8 cellular contexts compared by ENCODE assay signal in genomic region chr1:173866462-173866861, GRCh38. TPM values are rescaled to one million over a fixed set of nuclear protein-coding genes. Genes with fewer than 3 reads are reported as not detected.
DNase-seq lines count a peak whose midpoint lies in the region; ATAC-seq, FAIRE-seq and TF ChIP-seq lines count a peak whose summit lies in the region.

No MANE protein-coding gene starts in this region.

- peaks cover 46% of the 10 kb centered on the region for H3K4me1 Mint-ChIP-seq in memory B cell

- H3K36me3 ChIP-seq in GM12878 (ENCODE audit: control insufficient read depth in 2 of 2, insufficient read depth in 2 of 2, low read length in 1 of 2): peaks cover 4 to 31% of the 10 kb centered on the region in 2 experiments

- TF ChIP-seq RAD21 in GM12878 (IDR thresholded peaks at IDR 0.05; ENCODE audit: insufficient read depth, low read depth, low read length): no peak

- no peak for TF ChIP-seq POLR2A in GM12878 (IDR thresholded peaks at IDR 0.05; ENCODE audit: low read depth, low read length)

- in situ Hi-C loops in GM12878 (cut with MboI): no loop called here

- ATAC-seq in GM12878 (no peak), memory B cell (ENCODE audit: low read depth) (no peak), GM18498 (IDR thresholded peaks at IDR 0.05; ENCODE audit: unreplicated experiment) (no peak)
- no peak for ATAC-seq in activated CD4-positive, CD25-positive, alpha-beta regulatory T cell treated with anti-CD3 and anti-CD28 coated beads, Interleukin-2, amount 50 U/mL, for 24 hours

- TF ChIP-seq EP300 in GM12878 (IDR thresholded peaks at IDR 0.05; ENCODE audit: borderline replicate concordance in 1 of 2, control insufficient read depth in 1 of 2, low read depth in 2 of 2, low read length in 2 of 2): no peak

- H4K20me1 ChIP-seq in GM12878 (ENCODE audit: control insufficient read depth, insufficient read depth): no peaks in the 10 kb centered on the region

- H3K9me3 Mint-ChIP-seq in memory B cell: no peaks in the 10 kb centered on the region

- H3K4me2 ChIP-seq in GM12878 (ENCODE audit: control insufficient read depth, insufficient read depth): peak overlapping the region; percentile 76

- H3K4me1 ChIP-seq in GM12878 (ENCODE audit: control insufficient read depth, insufficient read depth, low read length): peaks cover 19% of the 10 kb centered on the region

- no peaks in the 10 kb centered on the region for H3K9me3 ChIP-seq in GM12878 (replicated peaks; ENCODE audit: control insufficient read depth, insufficient read depth, low read length)

- CTCF ChIA-PET in AG04449 (lab: Yijun Ruan, JAX): no interaction called here
- CTCF ChIA-PET in GM12878 (lab: Yijun Ruan, JAX): interaction anchor here (0.5 to 3.9 kb wide), 4 partner anchors 15 to 672 kb away, joined by 3 to 15 read pairs (median 5); no protein-coding TSS in a partner anchor

- DNase-seq in AG04449 (ENCODE audit: low read depth, low spot score) (no peak), HL-60 (ENCODE audit: low read depth in 1 of 2, low spot score in 1 of 2) (no peak), GM12878 (ENCODE audit: low read depth, low spot score) (no peak), memory B cell (ENCODE audit: low spot score in 2 of 2) (no peak), superior temporal gyrus (ENCODE audit: extremely low spot score) (no peak), NCI-H2107 treated with DMSO at 0.1 percent for 48 hours (lab: John Stamatoyannopoulos, UW; ENCODE audit: unreplicated experiment) (no peak)

- intact Hi-C loops in GM12878 (cut with micrococcal nuclease; ENCODE audit: unreplicated experiment): loop anchor here (5.0 to 10.0 kb wide), 4 partner anchors 138 to 348 kb away; partner anchors contain the start of genes RABGAP1L and RC3H1

- H3K4me3 ChIP-seq in AG04449 (ENCODE audit: low read depth, low read length) (peak overlapping the region; percentile 88), HL-60 (replicated peaks; ENCODE audit: insufficient read depth, low read length) (peak overlapping the region; percentile 60), GM12878 (peak overlapping the region; percentile 81)

- peak overlapping the region; percentile 93 for H3K27ac ChIP-seq in HL-60 (replicated peaks)
- H3K27ac ChIP-seq in GM12878 (ENCODE audit: control insufficient read depth, insufficient read depth): peak overlapping the region; percentile 89

- no peak for TF ChIP-seq CTCF in AG04449 (IDR thresholded peaks at IDR 0.05; ENCODE audit: insufficient read depth, low read length, missing control alignments)
- TF ChIP-seq CTCF in HL-60 (IDR thresholded peaks at IDR 0.05; ENCODE audit: insufficient read depth, low read length): no peak
- no peak for TF ChIP-seq CTCF in GM12878 (IDR thresholded peaks at IDR 0.05 in 2 of 3, conservative IDR thresholded peaks at IDR 0.05 in 1 of 3; ENCODE audit: control insufficient read depth in 2 of 3, extremely low read depth in 1 of 3, insufficient read depth in 1 of 3, low read depth in 3 of 3, low read length in 3 of 3)

- peak; percentile 23 for FAIRE-seq in GM12878 (lab: Jason Lieb, UNC)

- BruUV-seq in GM12878 (replicated peaks; lab: Mats Ljungman, UMichigan): no TSS peak

- peak overlapping the region; percentile 92 for H3K27ac Mint-ChIP-seq in memory B cell

- POLR2A ChIA-PET in AG04449 (lab: Yijun Ruan, JAX): no interaction called here
- POLR2A ChIA-PET in GM12878 (lab: Charles Lee): interaction anchor here (1.0 to 1.6 kb wide), 2 partner anchors 43 to 155 kb away, joined by 3 to 6 read pairs; partner anchors contain the start of genes CENPL and DARS2

- H3K9ac ChIP-seq in GM12878 (ENCODE audit: control insufficient read depth, insufficient read depth, low read length): peak overlapping the region; percentile 73

- H3K79me2 ChIP-seq in GM12878 (ENCODE audit: control insufficient read depth, insufficient read depth, low read length): peaks cover 44% of the 10 kb centered on the region

- H3K36me3 Mint-ChIP-seq in memory B cell: peaks cover 42% of the 10 kb centered on the region

- H2AFZ ChIP-seq in GM12878 (ENCODE audit: control insufficient read depth, low read depth, low read length): no peak overlapping the region

- H3K27me3 Mint-ChIP-seq in memory B cell: no peaks in the 10 kb centered on the region

- RAD21 ChIA-PET in GM12878 (lab: Charles Lee; ENCODE audit: unreplicated experiment): no interaction called here

- WGBS in GM12878 (ENCODE audit: insufficient coverage, insufficient replicate concordance, low lambda C conversion rate, missing lambda C conversion rate): 9% methylated on average over 1 of the region's 1 CpG

- H3K4me3 Mint-ChIP-seq in memory B cell: peak overlapping the region; percentile 93

- H3K27me3 ChIP-seq in HL-60 (ENCODE audit: insufficient read depth, poor library complexity, severe bottlenecking) (no peaks in the 10 kb centered on the region), GM12878 (replicated peaks in 1 of 2; ENCODE audit: control insufficient read depth in 2 of 2, insufficient read depth in 2 of 2, low read length in 1 of 2) (no peaks in the 10 kb centered on the region)

- SMC1A ChIA-PET in GM12878 (lab: Charles Lee; ENCODE audit: uncharacterized antibody, unreplicated experiment): no interaction called here

RNA-seq across cellular contexts. Expression of gene GAS5, which starts 1.3 kb away (rescaled TPM):
- total RNA-seq in GM12878 (2013; cell fraction: nucleolus; rRNA removed): 994 and 1,015 TPM in 2 replicates
- total RNA-seq in GM12878 (2014; rRNA removed): 597 and 727 TPM in 2 replicates
- total RNA-seq in GM12878 (2014; rRNA removed; fragmentation: Illumina TruSeq; extraction: Trizol): 722 and 746 TPM in 2 replicates
- 550 and 569 TPM in 2 replicates for total RNA-seq in GM12878 (2021)
- 2,046 TPM for polyA plus RNA-seq in GM12878 (2011; ENCODE audit: low read depth)
- polyA plus RNA-seq in GM12878 (2011; rRNA removed): 1,137 and 1,297 TPM in 2 replicates
- polyA plus RNA-seq in GM12878 (2011; cell fraction: cytosol; rRNA removed): 732 and 962 TPM in 2 replicates
- polyA plus RNA-seq in GM12878 (2011; cell fraction: nucleus; rRNA removed): 885 and 889 TPM in 2 replicates
- 815 and 826 TPM in 2 replicates for polyA plus RNA-seq in GM12878 (2012)
- 810 and 918 TPM in 2 replicates for polyA plus RNA-seq in GM12878 (2014; fragmentation: Illumina TruSeq; extraction: Trizol)
- polyA plus RNA-seq in GM12878 (2014; fragmentation: Nextera tagmentation; extraction: Ambion mirVana): 100 to 1,000 TPM; 804 to 930 TPM
- 561 and 676 TPM in 2 replicates for polyA plus RNA-seq in GM12878 (2014; rRNA removed)
- 100 to 1,000 TPM; 289 TPM for polyA plus RNA-seq in GM12878 (2016; fragmentation: Nextera tagmentation; extraction: Ambion mirVana)
- 526 and 827 TPM in 2 replicates for polyA minus RNA-seq in GM12878 (2011; rRNA and poly(A)+ RNA removed)
- 227 and 318 TPM in 2 replicates for polyA minus RNA-seq in GM12878 (2011; cell fraction: cytosol; rRNA and poly(A)+ RNA removed)
- polyA minus RNA-seq in GM12878 (2011; cell fraction: nucleus; rRNA and poly(A)+ RNA removed): 639 and 957 TPM in 2 replicates

RNA-seq across cellular contexts. Expression of gene ZBTB37, which starts 1.7 kb away (rescaled TPM):
- 36.9 and 37.7 TPM in 2 replicates for total RNA-seq in GM12878 (2013; cell fraction: nucleolus; rRNA removed)
- total RNA-seq in GM12878 (2014; rRNA removed) (3.3 and 3.4 TPM in 2 replicates), GM12878 (2014; rRNA removed; fragmentation: Illumina TruSeq; extraction: Trizol) (4.7 and 4.8 TPM in 2 replicates), GM12878 (2021) (5.2 and 5.7 TPM in 2 replicates)
- 1.2 TPM for polyA plus RNA-seq in GM12878 (2011; ENCODE audit: low read depth)
- polyA plus RNA-seq in GM12878 (2011; rRNA removed) (4.9 and 6.7 TPM in 2 replicates), GM12878 (2014; fragmentation: Illumina TruSeq; extraction: Trizol) (2.3 and 3.2 TPM in 2 replicates), GM12878 (2014; fragmentation: Nextera tagmentation; extraction: Ambion mirVana) (under 1 TPM; 0.16 to 0.29 TPM), GM12878 (2014; rRNA removed) (1.1 and 1.4 TPM in 2 replicates), GM12878 (2016; fragmentation: Nextera tagmentation; extraction: Ambion mirVana) (1 to 10 TPM in 1 of 2 experiments, under 1 TPM in 1; 0.95 to 1.6 TPM)
- 2.3 TPM in 2 replicates for polyA plus RNA-seq in GM12878 (2011; cell fraction: cytosol; rRNA removed)
- polyA plus RNA-seq in GM12878 (2011; cell fraction: nucleus; rRNA removed): 6.0 and 7.2 TPM in 2 replicates
- 1.4 TPM in 2 replicates for polyA plus RNA-seq in GM12878 (2012)
- polyA minus RNA-seq in GM12878 (2011; rRNA and poly(A)+ RNA removed): 18.6 and 19.6 TPM in 2 replicates
- polyA minus RNA-seq in GM12878 (2011; cell fraction: cytosol; rRNA and poly(A)+ RNA removed): 2.8 and 3.2 TPM in 2 replicates
- 7.3 and 9.1 TPM in 2 replicates for polyA minus RNA-seq in GM12878 (2011; cell fraction: nucleus; rRNA and poly(A)+ RNA removed)

RNA-seq across cellular contexts. Expression of gene CENPL, which starts 41.8 kb away (rescaled TPM):
- total RNA-seq in GM12878 (2013; cell fraction: nucleolus; rRNA removed): 18.7 and 21.6 TPM in 2 replicates
- total RNA-seq in GM12878 (2014; rRNA removed) (27.6 and 31.0 TPM in 2 replicates), GM12878 (2014; rRNA removed; fragmentation: Illumina TruSeq; extraction: Trizol) (25.8 and 32.1 TPM in 2 replicates), GM12878 (2021) (16.5 and 19.3 TPM in 2 replicates)
- 9.2 TPM for polyA plus RNA-seq in GM12878 (2011; ENCODE audit: low read depth)
- polyA plus RNA-seq in GM12878 (2011; rRNA removed) (21.2 and 28.6 TPM in 2 replicates), GM12878 (2014; fragmentation: Illumina TruSeq; extraction: Trizol) (20.8 and 20.9 TPM in 2 replicates), GM12878 (2014; fragmentation: Nextera tagmentation; extraction: Ambion mirVana) (10 to 100 TPM; 14.9 to 26.7 TPM), GM12878 (2014; rRNA removed) (19.6 and 22.4 TPM in 2 replicates), GM12878 (2016; fragmentation: Nextera tagmentation; extraction: Ambion mirVana) (10 to 100 TPM; 26.5 to 26.7 TPM)
- 10.7 and 11.3 TPM in 2 replicates for polyA plus RNA-seq in GM12878 (2011; cell fraction: cytosol; rRNA removed)
- 4.6 and 5.4 TPM in 2 replicates for polyA plus RNA-seq in GM12878 (2011; cell fraction: nucleus; rRNA removed)
- polyA plus RNA-seq in GM12878 (2012): 9.1 and 9.9 TPM in 2 replicates
- polyA minus RNA-seq in GM12878 (2011; rRNA and poly(A)+ RNA removed): 20.1 and 21.5 TPM in 2 replicates
- 9.2 and 9.8 TPM in 2 replicates for polyA minus RNA-seq in GM12878 (2011; cell fraction: cytosol; rRNA and poly(A)+ RNA removed)
- 10.4 and 17.9 TPM in 2 replicates for polyA minus RNA-seq in GM12878 (2011; cell fraction: nucleus; rRNA and poly(A)+ RNA removed)

RNA-seq across cellular contexts. Expression of gene DARS2, which starts 42.0 kb away (rescaled TPM):
- total RNA-seq in GM12878 (2013; cell fraction: nucleolus; rRNA removed): 47.7 and 48.4 TPM in 2 replicates
- 32.0 and 36.3 TPM in 2 replicates for total RNA-seq in GM12878 (2014; rRNA removed)
- total RNA-seq in GM12878 (2014; rRNA removed; fragmentation: Illumina TruSeq; extraction: Trizol): 40.6 and 41.6 TPM in 2 replicates
- 32.7 and 35.4 TPM in 2 replicates for total RNA-seq in GM12878 (2021)
- 11.6 TPM for polyA plus RNA-seq in GM12878 (2011; ENCODE audit: low read depth)
- 65.9 and 80.4 TPM in 2 replicates for polyA plus RNA-seq in GM12878 (2011; rRNA removed)
- 40.6 and 43.9 TPM in 2 replicates for polyA plus RNA-seq in GM12878 (2011; cell fraction: cytosol; rRNA removed)
- 32.0 and 33.2 TPM in 2 replicates for polyA plus RNA-seq in GM12878 (2011; cell fraction: nucleus; rRNA removed)
- polyA plus RNA-seq in GM12878 (2012): 13.2 and 18.8 TPM in 2 replicates
- 50.4 and 60.4 TPM in 2 replicates for polyA plus RNA-seq in GM12878 (2014; fragmentation: Illumina TruSeq; extraction: Trizol)
- 10 to 100 TPM; 23.9 to 25.2 TPM for polyA plus RNA-seq in GM12878 (2014; fragmentation: Nextera tagmentation; extraction: Ambion mirVana)
- 29.4 and 34.0 TPM in 2 replicates for polyA plus RNA-seq in GM12878 (2014; rRNA removed)
- 10 to 100 TPM; 64.2 to 69.7 TPM for polyA plus RNA-seq in GM12878 (2016; fragmentation: Nextera tagmentation; extraction: Ambion mirVana)
- polyA minus RNA-seq in GM12878 (2011; rRNA and poly(A)+ RNA removed): 52.7 and 59.2 TPM in 2 replicates
- polyA minus RNA-seq in GM12878 (2011; cell fraction: cytosol; rRNA and poly(A)+ RNA removed): 17.9 and 21.3 TPM in 2 replicates
- 19.6 and 33.3 TPM in 2 replicates for polyA minus RNA-seq in GM12878 (2011; cell fraction: nucleus; rRNA and poly(A)+ RNA removed)

RNA-seq across cellular contexts. Expression of gene SERPINC1, which starts 50.7 kb away (rescaled TPM):
- not detected in 2 replicates for total RNA-seq in GM12878 (2013; cell fraction: nucleolus; rRNA removed)
- total RNA-seq in GM12878 (2014; rRNA removed) (not detected in 2 replicates), GM12878 (2014; rRNA removed; fragmentation: Illumina TruSeq; extraction: Trizol) (not detected in 2 replicates), GM12878 (2021) (0.44 and 0.61 TPM in 2 replicates)
- not detected for polyA plus RNA-seq in GM12878 (2011; ENCODE audit: low read depth)
- polyA plus RNA-seq in GM12878 (2011; rRNA removed) (not detected in 2 replicates), GM12878 (2014; fragmentation: Illumina TruSeq; extraction: Trizol) (not detected in 2 replicates), GM12878 (2014; fragmentation: Nextera tagmentation; extraction: Ambion mirVana) (under 1 TPM in 1 of 2 experiments, not detected in 1; 0.11 TPM), GM12878 (2014; rRNA removed) (not detected in 2 replicates), GM12878 (2016; fragmentation: Nextera tagmentation; extraction: Ambion mirVana) (not detected)
- polyA plus RNA-seq in GM12878 (2011; cell fraction: cytosol; rRNA removed): not detected in 2 replicates
- 0.41 TPM in 1 of 2 replicates, not detected in the other for polyA plus RNA-seq in GM12878 (2011; cell fraction: nucleus; rRNA removed)
- polyA plus RNA-seq in GM12878 (2012): not detected in 2 replicates
- polyA minus RNA-seq in GM12878 (2011; rRNA and poly(A)+ RNA removed): not detected in 2 replicates
- polyA minus RNA-seq in GM12878 (2011; cell fraction: cytosol; rRNA and poly(A)+ RNA removed): not detected in 2 replicates
- not detected in 2 replicates for polyA minus RNA-seq in GM12878 (2011; cell fraction: nucleus; rRNA and poly(A)+ RNA removed)
